In the genomic region with DNA sequence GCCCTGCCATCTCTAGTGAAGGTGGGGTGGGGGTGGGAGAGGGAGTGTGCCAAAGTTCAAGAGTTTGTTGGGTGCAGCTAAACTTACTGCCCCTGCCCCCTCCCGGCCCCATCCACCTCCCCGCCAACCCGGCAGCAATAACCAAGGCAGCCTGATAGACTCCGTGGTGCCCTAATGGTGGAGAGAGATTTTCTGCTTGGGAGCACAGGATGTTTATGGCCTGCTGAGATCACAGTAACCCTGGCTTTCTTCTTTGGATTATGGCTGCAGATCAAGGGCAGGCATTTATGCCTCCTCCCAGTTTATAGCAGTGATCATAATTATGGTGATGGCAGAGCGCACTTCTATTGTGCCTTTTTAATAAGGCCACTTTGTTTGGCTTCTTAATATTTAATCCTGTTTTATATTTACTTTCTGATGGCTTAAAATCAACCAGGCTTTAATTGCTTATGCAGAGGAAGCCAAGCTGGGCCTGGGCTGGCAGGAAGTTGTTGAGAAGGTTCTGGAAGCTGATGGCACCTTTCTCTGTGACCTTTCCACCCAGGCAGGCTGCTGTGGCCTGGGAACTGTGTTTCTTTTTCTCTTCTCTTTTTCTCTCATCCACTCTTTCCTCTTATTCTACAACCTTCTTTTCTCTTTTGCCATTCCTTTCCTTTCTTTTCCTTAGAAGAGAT, we compare ENCODE assay signal across 21 cellular contexts.
DNase-seq lines count a peak whose midpoint lies in the region; ATAC-seq, FAIRE-seq and TF ChIP-seq lines count a peak whose summit lies in the region.
"Had no signal": no experiment of that assay in that cellular context is flagged by ENCODE, and none has a peak within 500 bp of the region (broad histone marks: within the 10 kb centered on the region; RNA-seq: fewer than 3 reads in every experiment).

No MANE protein-coding gene starts in this region.

- H3K27ac ChIP-seq in Peyer's patch (peak overlapping the region in 1 of 4 donors; percentile 53), kidney (ENCODE audit: low read depth in 2 of 2, low read length in 2 of 2) (peak overlapping the region; percentile 39 to 65), uterus (peak overlapping the region; percentile 21 to 45)
- H3K27ac ChIP-seq: C4-2B, SK-N-MC had no signal

- H3K4me1 Mint-ChIP-seq in nephron progenitor cell = peaks cover 21% of the 10 kb centered on the region
- H3K4me1 Mint-ChIP-seq in stimulated activated naive CD8-positive, alpha-beta T cell treated with anti-CD3 and anti-CD28 coated beads, Interleukin-15, amount 100 ng/mL, for 72 hours = no peaks in the 10 kb centered on the region

- peak overlapping the region; percentile 96 for H3K27ac Mint-ChIP-seq in nephron progenitor cell
- H3K27ac Mint-ChIP-seq in stimulated activated naive CD8-positive, alpha-beta T cell treated with anti-CD3 and anti-CD28 coated beads, Interleukin-15, amount 100 ng/mL, for 72 hours = no peak overlapping the region
- H3K27ac Mint-ChIP-seq: IgD-negative memory B cell had no signal

- H3K36me3 ChIP-seq in Peyer's patch (no peaks in the 10 kb centered on the region), kidney (ENCODE audit: control insufficient read depth in 1 of 2, insufficient read depth in 2 of 2, low read length in 2 of 2) (no peaks in the 10 kb centered on the region), uterus (no peaks in the 10 kb centered on the region)

- no peak overlapping the region for H3K9ac ChIP-seq in kidney (ENCODE audit: low read length in 2 of 2)

- H3K9me3 ChIP-seq in Peyer's patch (no peaks in the 10 kb centered on the region), kidney (ENCODE audit: control insufficient read depth in 1 of 2, low read length in 2 of 2) (no peaks in the 10 kb centered on the region), uterus (no peaks in the 10 kb centered on the region)

- H3K27me3 ChIP-seq in Peyer's patch (no peaks in the 10 kb centered on the region), uterus (no peaks in the 10 kb centered on the region)

- peaks cover 0 to 10% (median 0%) of the 10 kb centered on the region in 4 donors for H3K4me1 ChIP-seq in Peyer's patch
- peaks cover 17% of the 10 kb centered on the region in 2 donors for H3K4me1 ChIP-seq in kidney (ENCODE audit: control insufficient read depth in 1 of 2, insufficient read depth in 1 of 2, low read depth in 1 of 2, low read length in 2 of 2)
- no peaks in the 10 kb centered on the region for H3K4me1 ChIP-seq in uterus

- no peak for FAIRE-seq in kidney (lab: Jason Lieb, UNC)
- FAIRE-seq: HTR-8/SVneo had no signal

- no peaks in the 10 kb centered on the region for H3K9me3 Mint-ChIP-seq in nephron progenitor cell
- H3K9me3 Mint-ChIP-seq in stimulated activated naive CD8-positive, alpha-beta T cell treated with anti-CD3 and anti-CD28 coated beads, Interleukin-15, amount 100 ng/mL, for 72 hours = no peaks in the 10 kb centered on the region
- H3K9me3 Mint-ChIP-seq: IgD-negative memory B cell had no signal

- TF ChIP-seq POLR2A in Peyer's patch (IDR thresholded peaks at IDR 0.05) (no peak), uterus (IDR thresholded peaks at IDR 0.05) (no peak)

- DNase-seq in Peyer's patch (peak in 2 of 3 donors; percentile 51 to 57), kidney (no peak), nephron progenitor cell (no peak), uterus (no peak), NCI-H1417 (lab: John Stamatoyannopoulos, UW) (no peak)
- no peak for DNase-seq in stimulated activated naive CD8-positive, alpha-beta T cell treated with anti-CD3 and anti-CD28 coated beads, Interleukin-15, amount 100 ng/mL, for 72 hours
- DNase-seq: ACHN, AML-193, DMS79 treated with DMSO at 0.1 percent for 48 hours, Karpas-422, MM.1S, NCI-H1092 treated with DMSO at 0.1 percent for 48 hours, NCI-H2081 treated with DMSO at 0.1 percent for 48 hours, NCI-H446 treated with DMSO at 0.1 percent for 48 hours, NCI-H69, Right ventricle myocardium superior had no signal

- H3K4me3 Mint-ChIP-seq in nephron progenitor cell = peak overlapping the region; percentile 49
- H3K4me3 Mint-ChIP-seq in stimulated activated naive CD8-positive, alpha-beta T cell treated with anti-CD3 and anti-CD28 coated beads, Interleukin-15, amount 100 ng/mL, for 72 hours = no peak overlapping the region
- H3K4me3 Mint-ChIP-seq: IgD-negative memory B cell had no signal

- intact Hi-C loops in kidney (cut with DNase I) (no loop called here), uterus (cut with DNase I; ENCODE audit: low total_unique reads) (no loop called here)

- ATAC-seq in GM19397 (IDR thresholded peaks at IDR 0.05; ENCODE audit: unreplicated experiment) = no peak
- no peak for ATAC-seq in stimulated activated naive CD8-positive, alpha-beta T cell treated with anti-CD3 and anti-CD28 coated beads, Interleukin-15, amount 100 ng/mL, for 72 hours

- H3K27me3 Mint-ChIP-seq in nephron progenitor cell (ENCODE audit: low read depth, poor library complexity) = peaks cover 10% of the 10 kb centered on the region
- H3K27me3 Mint-ChIP-seq in stimulated activated naive CD8-positive, alpha-beta T cell treated with anti-CD3 and anti-CD28 coated beads, Interleukin-15, amount 100 ng/mL, for 72 hours = no peaks in the 10 kb centered on the region
- H3K27me3 Mint-ChIP-seq: IgD-negative memory B cell had no signal

- TF ChIP-seq CTCF in Peyer's patch (IDR thresholded peaks at IDR 0.05) (no peak), kidney (IDR thresholded peaks at IDR 0.05; ENCODE audit: borderline replicate concordance, extremely low read depth, insufficient read depth) (no peak), nephron progenitor cell (IDR thresholded peaks at IDR 0.05) (no peak), uterus (IDR thresholded peaks at IDR 0.05) (no peak)

- no peaks in the 10 kb centered on the region for H3K36me3 Mint-ChIP-seq in nephron progenitor cell (ENCODE audit: low read depth)
- H3K36me3 Mint-ChIP-seq: IgD-negative memory B cell had no signal

- no peak overlapping the region for H3K4me3 ChIP-seq in Peyer's patch
- H3K4me3 ChIP-seq in kidney (ENCODE audit: low read length in 2 of 2) = no peak overlapping the region
- H3K4me3 ChIP-seq in uterus = no peak overlapping the region
- H3K4me3 ChIP-seq: SK-N-MC had no signal

Comparison
In these comparisons a context has a peak if more than half of its experiments do, and no peak if none do; other contexts are left out.
1. DNase-seq: peak in Peyer's patch (2 of 3); none in kidney (single experiment), nephron progenitor cell (single experiment), uterus (0 of 2), NCI-H1417 (0 of 3) and stimulated activated naive CD8-positive, alpha-beta T cell treated with anti-CD3 and anti-CD28 coated beads, Interleukin-15, amount 100 ng/mL, for 72 hours (0 of 2).